ENCODE assay signal across 8 cellular contexts in genomic region chr1:224929335-224930237, GRCh38. TPM values are rescaled to one million over a fixed set of nuclear protein-coding genes. Genes with fewer than 3 reads are reported as not detected.
DNase-seq lines count a peak whose midpoint lies in the region; ATAC-seq and TF ChIP-seq lines count a peak whose summit lies in the region.

Gene DNAH14 (plus strand): TSS chr1:224929675. CDS start chr1:224952703, 23,028 bp downstream.

- no peaks in the 10 kb centered on the region for H3K27me3 ChIP-seq in SJCRH30

- H3K9me3 ChIP-seq in SJCRH30 (replicated peaks): peaks cover 26% of the 10 kb centered on the region

- H3K4me3 ChIP-seq in SJCRH30: peak within 1 kb of the TSS; percentile 79
- peak within 1 kb of the TSS; percentile 75 for H3K4me3 ChIP-seq in coronary artery

- H3K4me1 Mint-ChIP-seq in stimulated activated memory B cell treated with anti-CD40 and anti-IgM and Interleukin-4, amounts not matched to agents 10 μg/mL and 1 μg/mL and 100 μg/mL, for 72 hours: no peaks in the 10 kb centered on the region

- intact Hi-C loops in left colon (cut with DNase I, micrococcal nuclease): no loop called here

- H3K27me3 Mint-ChIP-seq in stimulated activated memory B cell treated with anti-CD40 and anti-IgM and Interleukin-4, amounts not matched to agents 10 μg/mL and 1 μg/mL and 100 μg/mL, for 72 hours: peaks cover 18% of the 10 kb centered on the region

- peak within 1 kb of the TSS; percentile 31 for H3K4me3 Mint-ChIP-seq in stimulated activated memory B cell treated with anti-CD40 and anti-IgM and Interleukin-4, amounts not matched to agents 10 μg/mL and 1 μg/mL and 100 μg/mL, for 72 hours

- no peak for TF ChIP-seq CTCF in coronary artery (IDR thresholded peaks at IDR 0.05)

- H3K27ac ChIP-seq in SJCRH30 (peak within 1 kb of the TSS; percentile 57), coronary artery (peak within 1 kb of the TSS in 1 of 2 donors; percentile 28)

- DNase-seq in AML-193 (lab: John Stamatoyannopoulos, UW): peak; percentile 74 to 84
- peak; percentile 61 for DNase-seq in LHCN-M2 (ENCODE audit: low read depth)
- DNase-seq in SJCRH30: peak; percentile 87
- no peak for DNase-seq in coronary artery (ENCODE audit: low spot score)
- DNase-seq in left colon: peak; percentile 84

- no peaks in the 10 kb centered on the region for H3K4me1 ChIP-seq in SJCRH30

- no peaks in the 10 kb centered on the region for H3K36me3 Mint-ChIP-seq in stimulated activated memory B cell treated with anti-CD40 and anti-IgM and Interleukin-4, amounts not matched to agents 10 μg/mL and 1 μg/mL and 100 μg/mL, for 72 hours

- no peaks in the 10 kb centered on the region; the same call in 1 of the 2 replicates for H3K36me3 ChIP-seq in SJCRH30

- no peak within 1 kb of the TSS for H3K27ac Mint-ChIP-seq in stimulated activated memory B cell treated with anti-CD40 and anti-IgM and Interleukin-4, amounts not matched to agents 10 μg/mL and 1 μg/mL and 100 μg/mL, for 72 hours

- peaks cover 17% of the 10 kb centered on the region for H3K9me3 Mint-ChIP-seq in stimulated activated memory B cell treated with anti-CD40 and anti-IgM and Interleukin-4, amounts not matched to agents 10 μg/mL and 1 μg/mL and 100 μg/mL, for 72 hours

- ATAC-seq in GM18517 (IDR thresholded peaks at IDR 0.05; ENCODE audit: unreplicated experiment) (peak; percentile 49), left colon (peak; percentile 99), GM21447 (IDR thresholded peaks at IDR 0.05; ENCODE audit: unreplicated experiment) (no peak)
- no peak for ATAC-seq in stimulated activated memory B cell treated with anti-CD40 and anti-IgM and Interleukin-4, amounts not matched to agents 10 μg/mL and 1 μg/mL and 100 μg/mL, for 72 hours

RNA-seq across cellular contexts. Expression of gene DNAH14, which starts in this region (rescaled TPM):
- 11.9 and 12.1 TPM in 2 replicates for total RNA-seq in LHCN-M2 (2014; rRNA removed)
- 2.1 TPM for polyA plus RNA-seq in LHCN-M2 (2012)
- 70.4 and 77.2 TPM in 2 replicates for total RNA-seq in SJCRH30 (2014; rRNA removed; shearing (Covaris generic))
- total RNA-seq in left colon: 10 to 100 TPM in 1 of 2 donors, 1 to 10 TPM in 1; 7.2 to 12.3 TPM

Comparison
In these comparisons a context has a peak if more than half of its experiments do, and no peak if none do; other contexts are left out.
1. ATAC-seq: peak in GM18517 (single experiment) and left colon (single experiment); none in stimulated activated memory B cell treated with anti-CD40 and anti-IgM and Interleukin-4, amounts not matched to agents 10 μg/mL and 1 μg/mL and 100 μg/mL, for 72 hours (single experiment) and GM21447 (single experiment).